Comparison of ENCODE assay signal across 8 cellular contexts in the genomic region with DNA sequence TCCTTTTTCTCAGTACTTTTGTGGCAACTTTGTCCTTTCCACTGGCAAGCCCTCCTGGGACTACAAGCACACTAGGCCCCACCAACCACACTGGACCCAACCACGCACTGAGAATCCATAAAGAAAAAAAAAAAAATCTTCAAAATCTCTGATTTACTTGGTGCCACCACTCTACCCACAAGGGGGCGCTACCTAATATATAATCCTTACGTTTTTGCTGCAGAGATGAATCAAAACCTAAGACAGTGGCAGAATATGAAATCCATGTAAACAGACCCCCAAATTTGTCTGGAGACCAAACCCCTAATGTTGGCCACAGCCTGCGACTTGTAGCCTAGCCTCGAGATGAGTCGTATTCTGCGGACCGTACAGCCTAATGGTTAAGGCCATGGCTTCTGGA.
DNase-seq lines count a peak whose midpoint lies in the region; ATAC-seq and TF ChIP-seq lines count a peak whose summit lies in the region.

No MANE protein-coding gene starts in this region.

- H3K27ac ChIP-seq in left ventricle myocardium inferior (replicated peaks) (no peak overlapping the region), skeletal muscle tissue (ENCODE audit: low read depth, low read length) (peak overlapping the region; percentile 81)

- H3K9me3 ChIP-seq in left ventricle myocardium inferior (replicated peaks) (no peaks in the 10 kb centered on the region), skeletal muscle tissue (ENCODE audit: control insufficient read depth in 3 of 3, low read length in 3 of 3) (no peaks in the 10 kb centered on the region)

- DNase-seq in left ventricle myocardium inferior (no peak), Right ventricle myocardium superior (no peak), NCI-H2227 (lab: John Stamatoyannopoulos, UW; ENCODE audit: unreplicated experiment) (peak; percentile 72), dermis blood vessel endothelial cell (peak; percentile 42), activated gamma-delta T cell treated with Interleukin-2 at 50 U/mL for 16 hours (no peak)
- DNase-seq in stimulated activated naive CD4-positive, alpha-beta T cell (lab: John Stamatoyannopoulos, UW), result no peak

- H3K36me3 ChIP-seq in left ventricle myocardium inferior (no peaks in the 10 kb centered on the region), skeletal muscle tissue (ENCODE audit: control insufficient read depth in 3 of 3, insufficient read depth in 3 of 3, low read length in 3 of 3) (no peaks in the 10 kb centered on the region)

- no peaks in the 10 kb centered on the region for H3K27me3 ChIP-seq in left ventricle myocardium inferior (ENCODE audit: low read depth)
- peaks cover 0 to 1% (median 0%) of the 10 kb centered on the region in 3 donors for H3K27me3 ChIP-seq in skeletal muscle tissue (ENCODE audit: control insufficient read depth in 3 of 3, insufficient read depth in 3 of 3, low read length in 3 of 3)

- H3K4me1 ChIP-seq in left ventricle myocardium inferior (no peaks in the 10 kb centered on the region), skeletal muscle tissue (ENCODE audit: control insufficient read depth in 3 of 3, insufficient read depth in 3 of 3, low read length in 3 of 3) (peaks cover 0 to 13% (median 12%) of the 10 kb centered on the region in 3 donors)

- no peak for ATAC-seq in Right ventricle myocardium superior (ENCODE audit: poor library complexity)
- no peak for ATAC-seq in HG03135 (IDR thresholded peaks at IDR 0.05; ENCODE audit: unreplicated experiment)

- H3K4me3 ChIP-seq in left ventricle myocardium inferior (no peak overlapping the region), skeletal muscle tissue (ENCODE audit: low read length in 3 of 3) (no peak overlapping the region)

- peak; percentile 30 for TF ChIP-seq CTCF in left ventricle myocardium inferior (IDR thresholded peaks at IDR 0.05; ENCODE audit: borderline replicate concordance)

- H3K9ac ChIP-seq in skeletal muscle tissue (ENCODE audit: low read depth in 1 of 3, low read length in 3 of 3), result no peak overlapping the region

- intact Hi-C loops in left ventricle myocardium inferior (cut with micrococcal nuclease), result no loop called here
- intact Hi-C loops in Right ventricle myocardium superior (cut with DNase I), result no loop called here

Comparison
In these comparisons a context has a peak if more than half of its experiments do, and no peak if none do; other contexts are left out.
1. DNase-seq: peak in NCI-H2227 (single experiment) and dermis blood vessel endothelial cell (single experiment); none in left ventricle myocardium inferior (single experiment), Right ventricle myocardium superior (single experiment), stimulated activated naive CD4-positive, alpha-beta T cell (0 of 6) and activated gamma-delta T cell treated with Interleukin-2 at 50 U/mL for 16 hours (single experiment).